ENCODE assay signal across 28 cellular contexts in genomic region chr10:95770084-95770720, GRCh38. TPM values are rescaled to one million over a fixed set of nuclear protein-coding genes. Genes with fewer than 3 reads are reported as not detected.
DNase-seq lines count a peak whose midpoint lies in the region; TF ChIP-seq lines count a peak whose summit lies in the region.
"Had no signal": no experiment of that assay in that cellular context is flagged by ENCODE, and none has a peak within 500 bp of the region (broad histone marks: within the 10 kb centered on the region; RNA-seq: fewer than 3 reads in every experiment).

No MANE protein-coding gene starts in this region.

- no peak overlapping the region for H3K4me2 ChIP-seq in trophoblast cell (ENCODE audit: low read length)
- H3K4me2 ChIP-seq: hepatocyte had no signal

- WGBS in trophoblast cell (ENCODE audit: extremely low coverage, insufficient coverage, insufficient read length): no CpG with 5 or more reads among the region's 4 CpGs

- no peaks in the 10 kb centered on the region for H3K27me3 ChIP-seq in trophoblast cell (ENCODE audit: insufficient read depth, low read length)
- H3K27me3 ChIP-seq: ascending aorta, hepatocyte, thyroid gland had no signal

- H4K8ac ChIP-seq in trophoblast cell (ENCODE audit: low read depth, low read length): no peak overlapping the region

- no peaks in the 10 kb centered on the region for H3K4me1 ChIP-seq in trophoblast cell (ENCODE audit: control insufficient read depth in 1 of 2, insufficient read depth in 2 of 2, low read length in 2 of 2)
- H3K4me1 ChIP-seq: thyroid gland had no signal

- peaks cover 51 to 63% (median 53%) of the 10 kb centered on the region in 3 donors for H3K4me1 Mint-ChIP-seq in IgD-negative memory B cell
- peaks cover 35% of the 10 kb centered on the region for H3K4me1 Mint-ChIP-seq in endothelial cell (ENCODE audit: unreplicated experiment)
- H3K4me1 Mint-ChIP-seq: CD8-positive, alpha-beta memory T cell had no signal

- H3K18ac ChIP-seq in trophoblast cell (ENCODE audit: low read length): no peak overlapping the region

- peak overlapping the region in 1 of 4 donors; percentile 45 for H3K4me3 Mint-ChIP-seq in IgD-negative memory B cell
- H3K4me3 Mint-ChIP-seq in endothelial cell (ENCODE audit: unreplicated experiment): no peak overlapping the region
- H3K4me3 Mint-ChIP-seq: CD8-positive, alpha-beta memory T cell had no signal

- in situ Hi-C loops in KBM-7 (cut with MboI; ENCODE audit: low pct_unique_long_range_greater_than_20kb, low sequenced_read_pairs): no loop called here

- no peaks in the 10 kb centered on the region for H3K79me1 ChIP-seq in trophoblast cell (ENCODE audit: low read length)

- H3K27ac Mint-ChIP-seq in IgD-negative memory B cell: peak overlapping the region; percentile 43 to 87 (median 83)
- H3K27ac Mint-ChIP-seq in endothelial cell (ENCODE audit: unreplicated experiment): peak overlapping the region; percentile 75
- H3K27ac Mint-ChIP-seq: CD8-positive, alpha-beta memory T cell had no signal

- no peak overlapping the region for H2AK5ac ChIP-seq in trophoblast cell (ENCODE audit: low read length)

- no peak overlapping the region for H4K12ac ChIP-seq in trophoblast cell (ENCODE audit: low read depth, low read length)

- H2AFZ ChIP-seq in trophoblast cell (ENCODE audit: insufficient read depth, low read length, poor library complexity): no peak overlapping the region
- H2AFZ ChIP-seq: hepatocyte had no signal

- H3K9ac ChIP-seq in trophoblast cell (ENCODE audit: low read length): no peak overlapping the region

- no peaks in the 10 kb centered on the region for H3K79me2 ChIP-seq in trophoblast cell (ENCODE audit: control insufficient read depth, insufficient read depth, low read length, poor library complexity)
- H3K79me2 ChIP-seq: hepatocyte had no signal

- no peak overlapping the region for H3K4me3 ChIP-seq in trophoblast cell (ENCODE audit: low read depth, low read length)
- H3K4me3 ChIP-seq: ascending aorta, hepatocyte, thyroid gland had no signal

- TF ChIP-seq CTCF in endothelial cell (IDR thresholded peaks at IDR 0.05; ENCODE audit: unreplicated experiment): no peak

- no peaks in the 10 kb centered on the region for H3K9me3 ChIP-seq in trophoblast cell (ENCODE audit: insufficient read depth, low read depth, low read length)
- H3K9me3 ChIP-seq: thyroid gland had no signal

- H4K91ac ChIP-seq in trophoblast cell (ENCODE audit: low read depth, low read length): no peak overlapping the region

- H3K36me3 ChIP-seq in trophoblast cell (ENCODE audit: control insufficient read depth in 1 of 2, insufficient read depth in 2 of 2, low read length in 2 of 2): no peaks in the 10 kb centered on the region
- H3K36me3 ChIP-seq: ascending aorta, thyroid gland had no signal

- H2BK5ac ChIP-seq in trophoblast cell (ENCODE audit: low read depth, low read length, poor library complexity): no peak overlapping the region

- DNase-seq in DMS 273 (lab: John Stamatoyannopoulos, UW; ENCODE audit: unreplicated experiment) (peak; percentile 2), DMS 273 treated with DMSO at 0.1 percent for 48 hours (lab: John Stamatoyannopoulos, UW) (no peak), endothelial cell (ENCODE audit: low spot score) (no peak), trophoblast cell (no peak), KBM-7 (no peak), substantia nigra (lab: John Stamatoyannopoulos, UW) (no peak), NCI-H524 treated with DMSO at 0.1 percent for 48 hours (lab: John Stamatoyannopoulos, UW) (no peak)
- DNase-seq: activated CD4-positive, alpha-beta T cell treated with anti-CD3 and anti-CD28 coated beads for 1 hour; activated CD8-positive, alpha-beta memory T cell treated with anti-CD3 and anti-CD28 coated beads for 24 hours; activated naive CD4-positive, alpha-beta T cell treated with anti-CD3 and anti-CD28 coated beads, Interleukin-2, amount 50 U/mL, for 16 hours; activated T-cell treated with anti-CD3 and anti-CD28 coated beads, Interleukin-2, amount 50 U/mL, for 48 hours; CD8-positive, alpha-beta memory T cell; central memory CD4-positive, alpha-beta T cell; DND-41; effector CD4-positive, alpha-beta T cell; foreskin melanocyte; NCI-H146; NCI-H526; occipital lobe; stimulated activated CD4-positive, alpha-beta T cell treated with anti-CD3 and anti-CD28 coated beads, Interleukin-4, amount 100 ng/mL, for 1 hour; stimulated activated naive CD8-positive, alpha-beta T cell treated with anti-CD3 and anti-CD28 coated beads, Interleukin-15, Interleukin-2, amounts not matched to agents 100 U/mL and 50 U/mL, for 24 hours; thyroid gland had no signal

- H3K27ac ChIP-seq in trophoblast cell (ENCODE audit: low read depth, low read length): peak overlapping the region; percentile 33
- H3K27ac ChIP-seq in substantia nigra (ENCODE audit: low read depth, low read length, poor library complexity, severe bottlenecking): no peak overlapping the region
- H3K27ac ChIP-seq: 22Rv1, ascending aorta, hepatocyte, HL-60, thyroid gland had no signal

- H3K9me3 Mint-ChIP-seq in IgD-negative memory B cell (peaks cover 0 to 8% (median 0%) of the 10 kb centered on the region in 3 donors), endothelial cell (ENCODE audit: unreplicated experiment) (no peaks in the 10 kb centered on the region)

- no peak overlapping the region for H3K14ac ChIP-seq in trophoblast cell (ENCODE audit: low read length)

- H3K4ac ChIP-seq in trophoblast cell (ENCODE audit: low read depth, low read length): no peak overlapping the region

- H3K27me3 Mint-ChIP-seq in IgD-negative memory B cell (no peaks in the 10 kb centered on the region), endothelial cell (ENCODE audit: unreplicated experiment) (no peaks in the 10 kb centered on the region)

- H3K36me3 Mint-ChIP-seq in IgD-negative memory B cell (peaks cover 10% of the 10 kb centered on the region), endothelial cell (ENCODE audit: low read depth, unreplicated experiment) (peaks cover 39% of the 10 kb centered on the region)

- peak overlapping the region; percentile 77 for H2BK12ac ChIP-seq in trophoblast cell (ENCODE audit: low read length)

- H3K23ac ChIP-seq in trophoblast cell (ENCODE audit: low read length): no peak overlapping the region

- H2BK120ac ChIP-seq in trophoblast cell (ENCODE audit: insufficient read depth, low read length, poor library complexity): no peak overlapping the region

RNA-seq across cellular contexts. Expression of gene ENTPD1, which starts 14.2 kb away (rescaled TPM):
- 48.0 TPM for polyA plus RNA-seq in IgD-negative memory B cell
- total RNA-seq in endothelial cell (ENCODE audit: unreplicated experiment): 102 TPM
- polyA plus RNA-seq in trophoblast cell (2013): 1.6 and 1.7 TPM in 2 replicates
- total RNA-seq: MCF 10A had no signal
